In the genomic region with DNA sequence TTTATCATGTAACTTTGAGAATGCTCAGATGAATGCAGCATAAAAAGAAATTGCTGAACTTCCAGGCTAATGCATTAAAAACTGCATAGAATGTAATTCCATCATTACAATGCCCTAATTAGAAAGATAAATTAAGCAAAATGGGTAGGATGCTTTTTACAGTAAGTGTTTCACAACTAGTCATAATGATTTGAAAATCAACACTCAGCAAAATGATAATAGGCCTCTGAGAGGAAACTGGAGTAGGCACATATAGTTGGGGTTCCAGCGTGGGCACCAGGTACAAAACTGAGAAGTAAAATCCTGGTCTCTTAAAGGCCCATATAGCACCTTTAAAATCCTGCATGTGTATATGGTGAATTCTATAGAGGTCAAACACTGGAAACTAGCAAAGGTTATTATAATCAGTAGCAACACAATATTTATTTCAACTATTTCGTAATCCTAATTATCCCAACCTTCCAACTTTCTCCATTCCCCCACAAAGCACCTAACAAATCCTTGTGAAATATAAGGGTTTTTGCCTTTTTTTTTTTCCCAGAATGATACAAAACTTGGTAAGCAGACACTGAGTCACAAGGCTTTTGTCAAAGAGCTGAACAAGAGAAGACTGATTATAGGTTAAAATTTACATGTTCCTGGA, we compare ENCODE assay signal across 1 cellular context.
TF ChIP-seq lines count a peak whose summit lies in the region.

No MANE protein-coding gene starts in this region.

TF ChIP-seq in GM23338, 12 proteins besides CTCF, POLR2A, EP300 and RAD21:
- TF ChIP-seq, protein P1, sequence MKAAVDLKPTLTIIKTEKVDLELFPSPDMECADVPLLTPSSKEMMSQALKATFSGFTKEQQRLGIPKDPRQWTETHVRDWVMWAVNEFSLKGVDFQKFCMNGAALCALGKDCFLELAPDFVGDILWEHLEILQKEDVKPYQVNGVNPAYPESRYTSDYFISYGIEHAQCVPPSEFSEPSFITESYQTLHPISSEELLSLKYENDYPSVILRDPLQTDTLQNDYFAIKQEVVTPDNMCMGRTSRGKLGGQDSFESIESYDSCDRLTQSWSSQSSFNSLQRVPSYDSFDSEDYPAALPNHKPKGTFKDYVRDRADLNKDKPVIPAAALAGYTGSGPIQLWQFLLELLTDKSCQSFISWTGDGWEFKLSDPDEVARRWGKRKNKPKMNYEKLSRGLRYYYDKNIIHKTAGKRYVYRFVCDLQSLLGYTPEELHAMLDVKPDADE (IDR thresholded peaks at IDR 0.05): no peak
- TF ChIP-seq ZNF114 (CRISPR knock-in tag; IDR thresholded peaks at IDR 0.05) (no peak), JUNB (IDR thresholded peaks at IDR 0.05; ENCODE audit: unreplicated experiment) (no peak), ZNF331 (CRISPR knock-in tag; IDR thresholded peaks at IDR 0.05; ENCODE audit: low read depth) (no peak), STAT1 (IDR thresholded peaks at IDR 0.05; ENCODE audit: unreplicated experiment) (no peak), POLR2AphosphoS5 (IDR thresholded peaks at IDR 0.05; ENCODE audit: low read depth) (no peak), EZH2 (IDR thresholded peaks at IDR 0.05; ENCODE audit: low read depth, unreplicated experiment) (no peak), CREB1 (CRISPR knock-in tag; IDR thresholded peaks at IDR 0.05; ENCODE audit: low read depth) (no peak), EZH2phosphoT487 (IDR thresholded peaks at IDR 0.05; ENCODE audit: unreplicated experiment) (no peak), NANOG (IDR thresholded peaks at IDR 0.05; ENCODE audit: borderline replicate concordance) (no peak)
- TF ChIP-seq, protein P2, sequence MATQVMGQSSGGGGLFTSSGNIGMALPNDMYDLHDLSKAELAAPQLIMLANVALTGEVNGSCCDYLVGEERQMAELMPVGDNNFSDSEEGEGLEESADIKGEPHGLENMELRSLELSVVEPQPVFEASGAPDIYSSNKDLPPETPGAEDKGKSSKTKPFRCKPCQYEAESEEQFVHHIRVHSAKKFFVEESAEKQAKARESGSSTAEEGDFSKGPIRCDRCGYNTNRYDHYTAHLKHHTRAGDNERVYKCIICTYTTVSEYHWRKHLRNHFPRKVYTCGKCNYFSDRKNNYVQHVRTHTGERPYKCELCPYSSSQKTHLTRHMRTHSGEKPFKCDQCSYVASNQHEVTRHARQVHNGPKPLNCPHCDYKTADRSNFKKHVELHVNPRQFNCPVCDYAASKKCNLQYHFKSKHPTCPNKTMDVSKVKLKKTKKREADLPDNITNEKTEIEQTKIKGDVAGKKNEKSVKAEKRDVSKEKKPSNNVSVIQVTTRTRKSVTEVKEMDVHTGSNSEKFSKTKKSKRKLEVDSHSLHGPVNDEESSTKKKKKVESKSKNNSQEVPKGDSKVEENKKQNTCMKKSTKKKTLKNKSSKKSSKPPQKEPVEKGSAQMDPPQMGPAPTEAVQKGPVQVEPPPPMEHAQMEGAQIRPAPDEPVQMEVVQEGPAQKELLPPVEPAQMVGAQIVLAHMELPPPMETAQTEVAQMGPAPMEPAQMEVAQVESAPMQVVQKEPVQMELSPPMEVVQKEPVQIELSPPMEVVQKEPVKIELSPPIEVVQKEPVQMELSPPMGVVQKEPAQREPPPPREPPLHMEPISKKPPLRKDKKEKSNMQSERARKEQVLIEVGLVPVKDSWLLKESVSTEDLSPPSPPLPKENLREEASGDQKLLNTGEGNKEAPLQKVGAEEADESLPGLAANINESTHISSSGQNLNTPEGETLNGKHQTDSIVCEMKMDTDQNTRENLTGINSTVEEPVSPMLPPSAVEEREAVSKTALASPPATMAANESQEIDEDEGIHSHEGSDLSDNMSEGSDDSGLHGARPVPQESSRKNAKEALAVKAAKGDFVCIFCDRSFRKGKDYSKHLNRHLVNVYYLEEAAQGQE (IDR thresholded peaks at IDR 0.05; ENCODE audit: unreplicated experiment): no peak
- TF ChIP-seq, protein P3, sequence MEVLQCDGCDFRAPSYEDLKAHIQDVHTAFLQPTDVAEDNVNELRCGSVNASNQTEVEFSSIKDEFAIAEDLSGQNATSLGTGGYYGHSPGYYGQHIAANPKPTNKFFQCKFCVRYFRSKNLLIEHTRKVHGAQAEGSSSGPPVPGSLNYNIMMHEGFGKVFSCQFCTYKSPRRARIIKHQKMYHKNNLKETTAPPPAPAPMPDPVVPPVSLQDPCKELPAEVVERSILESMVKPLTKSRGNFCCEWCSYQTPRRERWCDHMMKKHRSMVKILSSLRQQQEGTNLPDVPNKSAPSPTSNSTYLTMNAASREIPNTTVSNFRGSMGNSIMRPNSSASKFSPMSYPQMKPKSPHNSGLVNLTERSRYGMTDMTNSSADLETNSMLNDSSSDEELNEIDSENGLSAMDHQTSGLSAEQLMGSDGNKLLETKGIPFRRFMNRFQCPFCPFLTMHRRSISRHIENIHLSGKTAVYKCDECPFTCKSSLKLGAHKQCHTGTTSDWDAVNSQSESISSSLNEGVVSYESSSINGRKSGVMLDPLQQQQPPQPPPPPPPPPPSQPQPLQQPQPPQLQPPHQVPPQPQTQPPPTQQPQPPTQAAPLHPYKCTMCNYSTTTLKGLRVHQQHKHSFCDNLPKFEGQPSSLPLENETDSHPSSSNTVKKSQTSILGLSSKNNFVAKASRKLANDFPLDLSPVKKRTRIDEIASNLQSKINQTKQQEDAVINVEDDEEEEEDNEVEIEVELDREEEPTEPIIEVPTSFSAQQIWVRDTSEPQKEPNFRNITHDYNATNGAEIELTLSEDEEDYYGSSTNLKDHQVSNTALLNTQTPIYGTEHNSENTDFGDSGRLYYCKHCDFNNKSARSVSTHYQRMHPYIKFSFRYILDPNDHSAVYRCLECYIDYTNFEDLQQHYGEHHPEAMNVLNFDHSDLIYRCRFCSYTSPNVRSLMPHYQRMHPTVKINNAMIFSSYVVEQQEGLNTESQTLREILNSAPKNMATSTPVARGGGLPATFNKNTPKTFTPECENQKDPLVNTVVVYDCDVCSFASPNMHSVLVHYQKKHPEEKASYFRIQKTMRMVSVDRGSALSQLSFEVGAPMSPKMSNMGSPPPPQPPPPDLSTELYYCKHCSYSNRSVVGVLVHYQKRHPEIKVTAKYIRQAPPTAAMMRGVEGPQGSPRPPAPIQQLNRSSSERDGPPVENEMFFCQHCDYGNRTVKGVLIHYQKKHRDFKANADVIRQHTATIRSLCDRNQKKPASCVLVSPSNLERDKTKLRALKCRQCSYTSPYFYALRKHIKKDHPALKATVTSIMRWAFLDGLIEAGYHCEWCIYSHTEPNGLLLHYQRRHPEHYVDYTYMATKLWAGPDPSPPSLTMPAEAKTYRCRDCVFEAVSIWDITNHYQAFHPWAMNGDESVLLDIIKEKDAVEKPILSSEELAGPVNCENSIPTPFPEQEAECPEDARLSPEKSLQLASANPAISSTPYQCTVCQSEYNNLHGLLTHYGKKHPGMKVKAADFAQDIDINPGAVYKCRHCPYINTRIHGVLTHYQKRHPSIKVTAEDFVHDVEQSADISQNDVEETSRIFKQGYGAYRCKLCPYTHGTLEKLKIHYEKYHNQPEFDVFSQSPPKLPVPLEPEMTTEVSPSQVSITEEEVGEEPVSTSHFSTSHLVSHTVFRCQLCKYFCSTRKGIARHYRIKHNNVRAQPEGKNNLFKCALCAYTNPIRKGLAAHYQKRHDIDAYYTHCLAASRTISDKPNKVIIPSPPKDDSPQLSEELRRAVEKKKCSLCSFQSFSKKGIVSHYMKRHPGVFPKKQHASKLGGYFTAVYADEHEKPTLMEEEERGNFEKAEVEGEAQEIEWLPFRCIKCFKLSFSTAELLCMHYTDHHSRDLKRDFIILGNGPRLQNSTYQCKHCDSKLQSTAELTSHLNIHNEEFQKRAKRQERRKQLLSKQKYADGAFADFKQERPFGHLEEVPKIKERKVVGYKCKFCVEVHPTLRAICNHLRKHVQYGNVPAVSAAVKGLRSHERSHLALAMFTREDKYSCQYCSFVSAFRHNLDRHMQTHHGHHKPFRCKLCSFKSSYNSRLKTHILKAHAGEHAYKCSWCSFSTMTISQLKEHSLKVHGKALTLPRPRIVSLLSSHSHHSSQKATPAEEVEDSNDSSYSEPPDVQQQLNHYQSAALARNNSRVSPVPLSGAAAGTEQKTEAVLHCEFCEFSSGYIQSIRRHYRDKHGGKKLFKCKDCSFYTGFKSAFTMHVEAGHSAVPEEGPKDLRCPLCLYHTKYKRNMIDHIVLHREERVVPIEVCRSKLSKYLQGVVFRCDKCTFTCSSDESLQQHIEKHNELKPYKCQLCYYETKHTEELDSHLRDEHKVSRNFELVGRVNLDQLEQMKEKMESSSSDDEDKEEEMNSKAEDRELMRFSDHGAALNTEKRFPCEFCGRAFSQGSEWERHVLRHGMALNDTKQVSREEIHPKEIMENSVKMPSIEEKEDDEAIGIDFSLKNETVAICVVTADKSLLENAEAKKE (CRISPR knock-in tag; IDR thresholded peaks at IDR 0.05): no peak
TF ChIP-seq in GM23338: peak in this region for 0.
